ENCODE assay signal across 1 cellular context in the genomic region with DNA sequence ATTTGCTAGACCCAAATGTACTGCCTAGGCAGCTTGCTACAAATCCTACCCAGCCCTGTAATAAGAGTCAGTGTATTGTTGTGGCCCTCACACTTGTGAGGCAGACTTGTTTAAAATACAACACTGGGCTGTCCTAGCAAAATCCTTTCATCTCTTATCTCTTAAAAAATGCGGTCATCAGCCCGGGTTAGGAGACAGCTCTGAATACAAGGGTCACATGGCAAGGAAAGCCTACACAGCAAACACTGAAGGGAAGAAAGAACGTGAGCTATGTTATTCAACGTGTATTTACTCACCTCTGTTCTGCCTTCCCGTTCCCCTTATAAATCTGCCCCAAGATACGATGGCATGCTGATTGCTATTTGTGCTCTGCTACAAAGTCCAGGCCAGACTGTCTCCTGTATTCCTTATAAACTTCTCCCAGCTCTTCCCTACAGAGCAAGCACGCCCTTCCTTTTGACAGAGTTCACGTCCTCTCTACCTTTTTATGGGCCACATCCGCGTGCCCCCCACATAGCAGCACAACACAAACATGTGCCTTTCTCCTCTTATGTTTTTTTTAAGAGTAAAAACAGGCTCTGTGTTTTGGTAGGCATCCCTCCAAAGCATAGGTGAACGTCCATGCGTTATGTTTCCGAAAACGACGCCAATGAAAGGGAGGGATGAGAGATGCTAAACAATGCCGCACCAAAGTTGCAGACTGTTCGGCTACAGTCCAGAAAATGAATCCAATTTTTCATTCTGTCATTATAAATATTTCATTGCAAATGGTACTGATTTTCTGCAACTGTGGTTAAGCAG.
TF ChIP-seq lines count a peak whose summit lies in the region.

No MANE protein-coding gene starts in this region.

TF ChIP-seq in HepG2, 621 proteins besides CTCF, POLR2A, EP300 and RAD21 (continued from another document and continues in another):
- TF ChIP-seq, protein P1, sequence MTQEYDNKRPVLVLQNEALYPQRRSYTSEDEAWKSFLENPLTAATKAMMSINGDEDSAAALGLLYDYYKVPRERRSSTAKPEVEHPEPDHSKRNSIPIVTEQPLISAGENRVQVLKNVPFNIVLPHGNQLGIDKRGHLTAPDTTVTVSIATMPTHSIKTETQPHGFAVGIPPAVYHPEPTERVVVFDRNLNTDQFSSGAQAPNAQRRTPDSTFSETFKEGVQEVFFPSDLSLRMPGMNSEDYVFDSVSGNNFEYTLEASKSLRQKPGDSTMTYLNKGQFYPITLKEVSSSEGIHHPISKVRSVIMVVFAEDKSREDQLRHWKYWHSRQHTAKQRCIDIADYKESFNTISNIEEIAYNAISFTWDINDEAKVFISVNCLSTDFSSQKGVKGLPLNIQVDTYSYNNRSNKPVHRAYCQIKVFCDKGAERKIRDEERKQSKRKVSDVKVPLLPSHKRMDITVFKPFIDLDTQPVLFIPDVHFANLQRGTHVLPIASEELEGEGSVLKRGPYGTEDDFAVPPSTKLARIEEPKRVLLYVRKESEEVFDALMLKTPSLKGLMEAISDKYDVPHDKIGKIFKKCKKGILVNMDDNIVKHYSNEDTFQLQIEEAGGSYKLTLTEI (CRISPR knock-in tag; conservative IDR thresholded peaks at IDR 0.05): no peak
- no peak for TF ChIP-seq PHB2 (IDR thresholded peaks at IDR 0.05; ENCODE audit: partially characterized antibody)
- TF ChIP-seq, protein P2, sequence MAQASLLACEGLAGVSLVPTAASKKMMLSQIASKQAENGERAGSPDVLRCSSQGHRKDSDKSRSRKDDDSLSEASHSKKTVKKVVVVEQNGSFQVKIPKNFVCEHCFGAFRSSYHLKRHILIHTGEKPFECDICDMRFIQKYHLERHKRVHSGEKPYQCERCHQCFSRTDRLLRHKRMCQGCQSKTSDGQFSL (CRISPR knock-in tag; IDR thresholded peaks at IDR 0.05): no peak
- TF ChIP-seq, protein P3, sequence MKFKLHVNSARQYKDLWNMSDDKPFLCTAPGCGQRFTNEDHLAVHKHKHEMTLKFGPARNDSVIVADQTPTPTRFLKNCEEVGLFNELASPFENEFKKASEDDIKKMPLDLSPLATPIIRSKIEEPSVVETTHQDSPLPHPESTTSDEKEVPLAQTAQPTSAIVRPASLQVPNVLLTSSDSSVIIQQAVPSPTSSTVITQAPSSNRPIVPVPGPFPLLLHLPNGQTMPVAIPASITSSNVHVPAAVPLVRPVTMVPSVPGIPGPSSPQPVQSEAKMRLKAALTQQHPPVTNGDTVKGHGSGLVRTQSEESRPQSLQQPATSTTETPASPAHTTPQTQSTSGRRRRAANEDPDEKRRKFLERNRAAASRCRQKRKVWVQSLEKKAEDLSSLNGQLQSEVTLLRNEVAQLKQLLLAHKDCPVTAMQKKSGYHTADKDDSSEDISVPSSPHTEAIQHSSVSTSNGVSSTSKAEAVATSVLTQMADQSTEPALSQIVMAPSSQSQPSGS (CRISPR knock-in tag; IDR thresholded peaks at IDR 0.05): peak; percentile 31; the same call in 1 of the 2 replicates
- TF ChIP-seq, protein P4, sequence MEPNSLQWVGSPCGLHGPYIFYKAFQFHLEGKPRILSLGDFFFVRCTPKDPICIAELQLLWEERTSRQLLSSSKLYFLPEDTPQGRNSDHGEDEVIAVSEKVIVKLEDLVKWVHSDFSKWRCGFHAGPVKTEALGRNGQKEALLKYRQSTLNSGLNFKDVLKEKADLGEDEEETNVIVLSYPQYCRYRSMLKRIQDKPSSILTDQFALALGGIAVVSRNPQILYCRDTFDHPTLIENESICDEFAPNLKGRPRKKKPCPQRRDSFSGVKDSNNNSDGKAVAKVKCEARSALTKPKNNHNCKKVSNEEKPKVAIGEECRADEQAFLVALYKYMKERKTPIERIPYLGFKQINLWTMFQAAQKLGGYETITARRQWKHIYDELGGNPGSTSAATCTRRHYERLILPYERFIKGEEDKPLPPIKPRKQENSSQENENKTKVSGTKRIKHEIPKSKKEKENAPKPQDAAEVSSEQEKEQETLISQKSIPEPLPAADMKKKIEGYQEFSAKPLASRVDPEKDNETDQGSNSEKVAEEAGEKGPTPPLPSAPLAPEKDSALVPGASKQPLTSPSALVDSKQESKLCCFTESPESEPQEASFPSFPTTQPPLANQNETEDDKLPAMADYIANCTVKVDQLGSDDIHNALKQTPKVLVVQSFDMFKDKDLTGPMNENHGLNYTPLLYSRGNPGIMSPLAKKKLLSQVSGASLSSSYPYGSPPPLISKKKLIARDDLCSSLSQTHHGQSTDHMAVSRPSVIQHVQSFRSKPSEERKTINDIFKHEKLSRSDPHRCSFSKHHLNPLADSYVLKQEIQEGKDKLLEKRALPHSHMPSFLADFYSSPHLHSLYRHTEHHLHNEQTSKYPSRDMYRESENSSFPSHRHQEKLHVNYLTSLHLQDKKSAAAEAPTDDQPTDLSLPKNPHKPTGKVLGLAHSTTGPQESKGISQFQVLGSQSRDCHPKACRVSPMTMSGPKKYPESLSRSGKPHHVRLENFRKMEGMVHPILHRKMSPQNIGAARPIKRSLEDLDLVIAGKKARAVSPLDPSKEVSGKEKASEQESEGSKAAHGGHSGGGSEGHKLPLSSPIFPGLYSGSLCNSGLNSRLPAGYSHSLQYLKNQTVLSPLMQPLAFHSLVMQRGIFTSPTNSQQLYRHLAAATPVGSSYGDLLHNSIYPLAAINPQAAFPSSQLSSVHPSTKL (CRISPR knock-in tag; IDR thresholded peaks at IDR 0.05): peak; percentile 73
- TF ChIP-seq ZFP62 (CRISPR knock-in tag; IDR thresholded peaks at IDR 0.05): no peak
- TF ChIP-seq SOX6 (IDR thresholded peaks at IDR 0.05): no peak
- peak; percentile 93 for TF ChIP-seq SOX6 (CRISPR knock-in tag; IDR thresholded peaks at IDR 0.05)
- no peak for TF ChIP-seq MIER3 (CRISPR knock-in tag; IDR thresholded peaks at IDR 0.05; ENCODE audit: borderline replicate concordance)
- TF ChIP-seq GATAD2A (CRISPR knock-in tag; IDR thresholded peaks at IDR 0.05): peak; percentile 48; the same call in 1 of the 2 replicates
- TF ChIP-seq ZNF326 (CRISPR knock-in tag; IDR thresholded peaks at IDR 0.05; ENCODE audit: borderline replicate concordance): no peak
- TF ChIP-seq NR2F6 (IDR thresholded peaks at IDR 0.05): no peak; the same call in 1 of the 2 replicates
- 0 out of 2 replicates have a peak, but pooled peaks have one; percentile 8 for TF ChIP-seq NR2F6 (CRISPR knock-in tag; IDR thresholded peaks at IDR 0.05)
- no peak for TF ChIP-seq TCF12 (IDR thresholded peaks at IDR 0.05)
- no peak for TF ChIP-seq TCF12 (CRISPR knock-in tag; IDR thresholded peaks at IDR 0.05)
- 0 out of 4 replicates have a peak, but pooled peaks of 1 of the 2 experiments have one; percentile 5 for TF ChIP-seq MAFK (conservative IDR thresholded peaks at IDR 0.05 in 1 of 2, IDR thresholded peaks at IDR 0.05 in 1 of 2; ENCODE audit: low read length in 2 of 2)
- TF ChIP-seq BHLHE40 (IDR thresholded peaks at IDR 0.05; ENCODE audit: low read length): peak; percentile 87
- TF ChIP-seq TFE3 (CRISPR knock-in tag; IDR thresholded peaks at IDR 0.05): peak; percentile 79
- no peak for TF ChIP-seq FOXK2 (IDR thresholded peaks at IDR 0.05)
- TF ChIP-seq SOX5 (CRISPR knock-in tag; IDR thresholded peaks at IDR 0.05; ENCODE audit: borderline replicate concordance): peak; percentile 94; the same call in 1 of the 2 replicates
- peak; percentile 37; the same call in 1 of the 2 replicates for TF ChIP-seq USF2 (IDR thresholded peaks at IDR 0.05; ENCODE audit: low read depth, low read length)
- no peak; the same call in 1 of the 2 replicates for TF ChIP-seq USF2 (CRISPR knock-in tag; IDR thresholded peaks at IDR 0.05; ENCODE audit: borderline replicate concordance)
- peak; percentile 49; the same call in 1 of the 2 replicates for TF ChIP-seq TBX2 (CRISPR knock-in tag; IDR thresholded peaks at IDR 0.05; ENCODE audit: borderline replicate concordance)
- TF ChIP-seq ZNF703 (CRISPR knock-in tag; IDR thresholded peaks at IDR 0.05; ENCODE audit: borderline replicate concordance): no peak
- TF ChIP-seq, protein P5, sequence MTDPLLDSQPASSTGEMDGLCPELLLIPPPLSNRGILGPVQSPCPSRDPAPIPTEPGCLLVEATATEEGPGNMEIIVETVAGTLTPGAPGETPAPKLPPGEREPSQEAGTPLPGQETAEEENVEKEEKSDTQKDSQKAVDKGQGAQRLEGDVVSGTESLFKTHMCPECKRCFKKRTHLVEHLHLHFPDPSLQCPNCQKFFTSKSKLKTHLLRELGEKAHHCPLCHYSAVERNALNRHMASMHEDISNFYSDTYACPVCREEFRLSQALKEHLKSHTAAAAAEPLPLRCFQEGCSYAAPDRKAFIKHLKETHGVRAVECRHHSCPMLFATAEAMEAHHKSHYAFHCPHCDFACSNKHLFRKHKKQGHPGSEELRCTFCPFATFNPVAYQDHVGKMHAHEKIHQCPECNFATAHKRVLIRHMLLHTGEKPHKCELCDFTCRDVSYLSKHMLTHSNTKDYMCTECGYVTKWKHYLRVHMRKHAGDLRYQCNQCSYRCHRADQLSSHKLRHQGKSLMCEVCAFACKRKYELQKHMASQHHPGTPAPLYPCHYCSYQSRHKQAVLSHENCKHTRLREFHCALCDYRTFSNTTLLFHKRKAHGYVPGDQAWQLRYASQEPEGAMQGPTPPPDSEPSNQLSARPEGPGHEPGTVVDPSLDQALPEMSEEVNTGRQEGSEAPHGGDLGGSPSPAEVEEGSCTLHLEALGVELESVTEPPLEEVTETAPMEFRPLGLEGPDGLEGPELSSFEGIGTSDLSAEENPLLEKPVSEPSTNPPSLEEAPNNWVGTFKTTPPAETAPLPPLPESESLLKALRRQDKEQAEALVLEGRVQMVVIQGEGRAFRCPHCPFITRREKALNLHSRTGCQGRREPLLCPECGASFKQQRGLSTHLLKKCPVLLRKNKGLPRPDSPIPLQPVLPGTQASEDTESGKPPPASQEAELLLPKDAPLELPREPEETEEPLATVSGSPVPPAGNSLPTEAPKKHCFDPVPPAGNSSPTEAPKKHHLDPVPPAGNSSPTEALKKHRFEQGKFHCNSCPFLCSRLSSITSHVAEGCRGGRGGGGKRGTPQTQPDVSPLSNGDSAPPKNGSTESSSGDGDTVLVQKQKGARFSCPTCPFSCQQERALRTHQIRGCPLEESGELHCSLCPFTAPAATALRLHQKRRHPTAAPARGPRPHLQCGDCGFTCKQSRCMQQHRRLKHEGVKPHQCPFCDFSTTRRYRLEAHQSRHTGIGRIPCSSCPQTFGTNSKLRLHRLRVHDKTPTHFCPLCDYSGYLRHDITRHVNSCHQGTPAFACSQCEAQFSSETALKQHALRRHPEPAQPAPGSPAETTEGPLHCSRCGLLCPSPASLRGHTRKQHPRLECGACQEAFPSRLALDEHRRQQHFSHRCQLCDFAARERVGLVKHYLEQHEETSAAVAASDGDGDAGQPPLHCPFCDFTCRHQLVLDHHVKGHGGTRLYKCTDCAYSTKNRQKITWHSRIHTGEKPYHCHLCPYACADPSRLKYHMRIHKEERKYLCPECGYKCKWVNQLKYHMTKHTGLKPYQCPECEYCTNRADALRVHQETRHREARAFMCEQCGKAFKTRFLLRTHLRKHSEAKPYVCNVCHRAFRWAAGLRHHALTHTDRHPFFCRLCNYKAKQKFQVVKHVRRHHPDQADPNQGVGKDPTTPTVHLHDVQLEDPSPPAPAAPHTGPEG (CRISPR knock-in tag; IDR thresholded peaks at IDR 0.05): no peak
- peak; percentile 48; the same call in 1 of the 2 replicates for TF ChIP-seq ZNF331 (CRISPR knock-in tag; IDR thresholded peaks at IDR 0.05)
- TF ChIP-seq PITX1 (CRISPR knock-in tag; IDR thresholded peaks at IDR 0.05): no peak
- TF ChIP-seq ZNF121 (CRISPR knock-in tag; IDR thresholded peaks at IDR 0.05): peak; percentile 45; the same call in 1 of the 2 replicates
- peak; percentile 28; the same call in 1 of the 2 replicates for TF ChIP-seq RARA (CRISPR knock-in tag; IDR thresholded peaks at IDR 0.05)
- no peak for TF ChIP-seq ZMYM3 (CRISPR knock-in tag; IDR thresholded peaks at IDR 0.05)
- TF ChIP-seq POLR2G (IDR thresholded peaks at IDR 0.05; ENCODE audit: low read depth, low read length): no peak
